Comparison of ENCODE assay signal across 11 cellular contexts in the genomic region with DNA sequence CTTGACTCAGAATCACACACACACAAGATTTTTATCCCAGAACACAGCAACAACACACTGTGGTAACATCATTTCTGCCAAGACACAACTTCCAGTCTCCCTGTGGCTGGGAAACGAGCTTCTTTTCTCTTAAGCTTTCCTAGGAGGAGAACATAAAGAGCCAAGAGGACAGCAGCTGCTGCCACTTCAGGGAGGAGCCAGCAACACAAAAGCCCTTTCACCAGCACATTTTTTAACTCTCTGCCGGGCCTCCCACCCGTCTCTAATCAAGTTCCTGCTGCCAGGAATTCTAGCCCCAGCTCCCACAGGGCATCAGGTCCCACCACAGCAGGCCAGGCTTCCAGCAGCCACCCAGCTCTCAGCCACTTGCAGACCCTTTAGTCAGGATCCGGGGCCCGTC. TPM values are rescaled to one million over a fixed set of nuclear protein-coding genes. Genes with fewer than 3 reads are reported as not detected.
DNase-seq lines count a peak whose midpoint lies in the region; ATAC-seq and TF ChIP-seq lines count a peak whose summit lies in the region.
"Had no signal": no experiment of that assay in that cellular context is flagged by ENCODE, and none has a peak within 500 bp of the region (broad histone marks: within the 10 kb centered on the region; RNA-seq: fewer than 3 reads in every experiment).

No MANE protein-coding gene starts in this region.

- BruUV-seq in Caco-2 (replicated peaks; lab: Mats Ljungman, UMichigan): no TSS peak

- peaks cover 30% of the 10 kb centered on the region for H4K20me1 ChIP-seq in SK-N-SH (ENCODE audit: insufficient read depth)
- H4K20me1 ChIP-seq in osteoblast (ENCODE audit: insufficient read depth, low read length): peaks cover 51% of the 10 kb centered on the region

- H2AFZ ChIP-seq in SK-N-SH (ENCODE audit: low read depth) (no peak overlapping the region), osteoblast (ENCODE audit: low read length) (no peak overlapping the region)

- POLR2A ChIA-PET in Caco-2 (lab: Charles Lee) (no interaction called here), SK-N-SH (lab: Yijun Ruan, JAX) (no interaction called here)
- POLR2A ChIA-PET in activated CD8-positive, alpha-beta T cell treated with anti-CD3 and anti-CD28 coated beads for 36 hours (lab: Charles Lee): no interaction called here

- H3K36me3 Mint-ChIP-seq in Caco-2 (ENCODE audit: insufficient read depth, unreplicated experiment): peaks cover 66% of the 10 kb centered on the region
- H3K36me3 Mint-ChIP-seq in glutamatergic neuron (ENCODE audit: unreplicated experiment): no peaks in the 10 kb centered on the region
- H3K36me3 Mint-ChIP-seq in activated CD8-positive, alpha-beta T cell treated with anti-CD3 and anti-CD28 coated beads for 36 hours (ENCODE audit: low read depth): no peaks in the 10 kb centered on the region

- intact Hi-C loops in Caco-2 (cut with micrococcal nuclease; ENCODE audit: unreplicated experiment): no loop called here
- intact Hi-C loops in activated CD8-positive, alpha-beta T cell treated with anti-CD3 and anti-CD28 coated beads for 36 hours (cut with micrococcal nuclease): no loop called here

- no peak for ATAC-seq in GM18520 (IDR thresholded peaks at IDR 0.05; ENCODE audit: unreplicated experiment)
- ATAC-seq in activated CD8-positive, alpha-beta T cell treated with anti-CD3 and anti-CD28 coated beads for 36 hours: no peak

- H3K79me2 ChIP-seq in SK-N-SH (ENCODE audit: insufficient read depth): peaks cover 100% of the 10 kb centered on the region
- H3K79me2 ChIP-seq in osteoblast (ENCODE audit: insufficient read depth, low read length): peaks cover 100% of the 10 kb centered on the region

- no peaks in the 10 kb centered on the region for H3K9me3 Mint-ChIP-seq in Caco-2 (ENCODE audit: unreplicated experiment)
- H3K9me3 Mint-ChIP-seq in glutamatergic neuron (ENCODE audit: unreplicated experiment): no peaks in the 10 kb centered on the region
- H3K9me3 Mint-ChIP-seq in activated CD8-positive, alpha-beta T cell treated with anti-CD3 and anti-CD28 coated beads for 36 hours: peaks cover 3% of the 10 kb centered on the region

- H3K27me3 ChIP-seq in Caco-2 (replicated peaks; ENCODE audit: control insufficient read depth, insufficient read depth, low read length): no peaks in the 10 kb centered on the region
- H3K27me3 ChIP-seq in SK-N-SH (ENCODE audit: insufficient read depth): no peaks in the 10 kb centered on the region; the same call in 1 of the 2 replicates
- no peaks in the 10 kb centered on the region for H3K27me3 ChIP-seq in osteoblast (ENCODE audit: insufficient read depth, low read length)

- no peak for TF ChIP-seq EP300 in SK-N-SH (IDR thresholded peaks at IDR 0.05; ENCODE audit: borderline replicate concordance in 1 of 2, low read depth in 1 of 2, low read length in 1 of 2)

- peaks cover 41% of the 10 kb centered on the region for H3K4me1 Mint-ChIP-seq in Caco-2 (ENCODE audit: low read depth, unreplicated experiment)
- H3K4me1 Mint-ChIP-seq in glutamatergic neuron (ENCODE audit: low read depth, unreplicated experiment): peaks cover 5% of the 10 kb centered on the region
- no peaks in the 10 kb centered on the region for H3K4me1 Mint-ChIP-seq in activated CD8-positive, alpha-beta T cell treated with anti-CD3 and anti-CD28 coated beads for 36 hours (ENCODE audit: low read depth)

- no peaks in the 10 kb centered on the region for H3K9me2 ChIP-seq in SK-N-SH

- H3K27me3 Mint-ChIP-seq in Caco-2 (ENCODE audit: insufficient read depth, unreplicated experiment) (no peaks in the 10 kb centered on the region), glutamatergic neuron (ENCODE audit: unreplicated experiment) (no peaks in the 10 kb centered on the region)
- H3K27me3 Mint-ChIP-seq in activated CD8-positive, alpha-beta T cell treated with anti-CD3 and anti-CD28 coated beads for 36 hours: no peaks in the 10 kb centered on the region

- no peaks in the 10 kb centered on the region for H3F3A ChIP-seq in SK-N-SH (replicated peaks; ENCODE audit: insufficient read depth)

- TF ChIP-seq CTCF in Caco-2 (IDR thresholded peaks at IDR 0.05; ENCODE audit: insufficient read depth in 1 of 2, low read depth in 1 of 2, low read length in 1 of 2, severe bottlenecking in 1 of 2, unreplicated experiment in 1 of 2) (no peak), SK-N-SH (IDR thresholded peaks at IDR 0.05) (no peak), glutamatergic neuron (IDR thresholded peaks at IDR 0.05; ENCODE audit: partially characterized antibody, unreplicated experiment) (no peak), osteoblast (IDR thresholded peaks at IDR 0.05; ENCODE audit: extremely low read depth, low read depth, low read length) (no peak)
- TF ChIP-seq CTCF in activated CD8-positive, alpha-beta T cell treated with anti-CD3 and anti-CD28 coated beads for 36 hours (IDR thresholded peaks at IDR 0.05): no peak

- H3K4me2 ChIP-seq in SK-N-SH (peak overlapping the region; percentile 47), osteoblast (ENCODE audit: insufficient read depth, low read length) (peak overlapping the region; percentile 65)

- no peaks in the 10 kb centered on the region; the same call in none of the 2 replicates for H3K36me3 ChIP-seq in Caco-2 (ENCODE audit: control insufficient read depth, insufficient read depth, low read length)
- H3K36me3 ChIP-seq in SK-N-SH (replicated peaks in 1 of 2; ENCODE audit: control insufficient read depth in 1 of 2, insufficient read depth in 2 of 2, low read length in 1 of 2): peaks cover 0 to 5% of the 10 kb centered on the region in 2 experiments
- peaks cover 46% of the 10 kb centered on the region for H3K36me3 ChIP-seq in osteoblast (ENCODE audit: insufficient read depth, low read length)

- H3K9ac ChIP-seq in SK-N-SH: no peak overlapping the region

- 31% methylated on average over 5 of the region's 5 CpGs for WGBS in SK-N-SH (ENCODE audit: low lambda C conversion rate)

- TF ChIP-seq RAD21 in SK-N-SH (IDR thresholded peaks at IDR 0.05; ENCODE audit: low read length): no peak

- H3K27ac ChIP-seq in SK-N-SH (ENCODE audit: low read depth in 2 of 2, low read length in 1 of 2) (no peak overlapping the region), osteoblast (ENCODE audit: low read depth, low read length) (peak overlapping the region; percentile 98)

- H3K4me3 Mint-ChIP-seq in Caco-2 (ENCODE audit: unreplicated experiment) (no peak overlapping the region), glutamatergic neuron (ENCODE audit: unreplicated experiment) (peak overlapping the region; percentile 39)
- no peak overlapping the region for H3K4me3 Mint-ChIP-seq in activated CD8-positive, alpha-beta T cell treated with anti-CD3 and anti-CD28 coated beads for 36 hours

- H3K4me1 ChIP-seq in Caco-2: peaks cover 47% of the 10 kb centered on the region
- H3K4me1 ChIP-seq in SK-N-SH (ENCODE audit: control insufficient read depth in 1 of 2, insufficient read depth in 2 of 2, low read depth in 1 of 2, low read length in 1 of 2): peaks cover 0 to 8% of the 10 kb centered on the region in 2 experiments; a peak in 1 of 4 replicates
- H3K4me1 ChIP-seq in osteoblast (ENCODE audit: insufficient read depth, low read length): peaks cover 41% of the 10 kb centered on the region

- H3K27ac Mint-ChIP-seq in Caco-2 (ENCODE audit: unreplicated experiment) (peak overlapping the region; percentile 81), glutamatergic neuron (ENCODE audit: unreplicated experiment) (peak overlapping the region; percentile 4)
- no peak overlapping the region for H3K27ac Mint-ChIP-seq in activated CD8-positive, alpha-beta T cell treated with anti-CD3 and anti-CD28 coated beads for 36 hours

- H3K4me3 ChIP-seq in Caco-2 (ENCODE audit: low read depth, low read length) (no peak overlapping the region), SK-N-SH (ENCODE audit: low read depth in 2 of 2, low read length in 1 of 2) (no peak overlapping the region), osteoblast (ENCODE audit: insufficient read depth, low read length) (peak overlapping the region; percentile 32)

- no peak for DNase-seq in Caco-2
- DNase-seq in SK-N-SH: no peak
- no peak for DNase-seq in glutamatergic neuron
- peak; percentile 78 for DNase-seq in osteoblast (ENCODE audit: insufficient read length, low spot score, missing footprints)
- no peak for DNase-seq in SIG-M5 (lab: John Stamatoyannopoulos, UW)
- DNase-seq in activated CD8-positive, alpha-beta T cell treated with anti-CD3 and anti-CD28 coated beads for 36 hours: no peak
- DNase-seq in HPDE6-E6E7 (ENCODE audit: extremely low spot score): no peak
- DNase-seq: activated CD4-positive, alpha-beta T cell treated with anti-CD3 and anti-CD28 coated beads, Interleukin-2, amount 50 U/mL, for 4 hours; HCEC 1CT; NCI-H1048 had no signal

- CTCF ChIA-PET in Caco-2 (lab: Charles Lee): interaction anchor here (1.0 kb wide), 1 partner anchor 31 kb away, joined by 4 read pairs; no protein-coding TSS in a partner anchor
- CTCF ChIA-PET in SK-N-SH (lab: Yijun Ruan, JAX): no interaction called here
- CTCF ChIA-PET in activated CD8-positive, alpha-beta T cell treated with anti-CD3 and anti-CD28 coated beads for 36 hours (lab: Charles Lee): no interaction called here

- H3K9me3 ChIP-seq in Caco-2 (no peaks in the 10 kb centered on the region), SK-N-SH (no peaks in the 10 kb centered on the region), osteoblast (ENCODE audit: low read depth, low read length) (no peaks in the 10 kb centered on the region)

TF ChIP-seq in SK-N-SH, 30 proteins besides CTCF, POLR2A, EP300 and RAD21 (continues in another document):
- no peak for TF ChIP-seq SMC3 (IDR thresholded peaks at IDR 0.05; ENCODE audit: low read depth, low read length)
- no peak for TF ChIP-seq TAF1 (IDR thresholded peaks at IDR 0.05; ENCODE audit: borderline replicate concordance, low read depth, low read length)
- no peak for TF ChIP-seq JUND (IDR thresholded peaks at IDR 0.05)
- no peak for TF ChIP-seq MEF2A (IDR thresholded peaks at IDR 0.05; ENCODE audit: borderline replicate concordance, low read depth)
- no peak for TF ChIP-seq EZH2phosphoT487 (IDR thresholded peaks at IDR 0.05; ENCODE audit: borderline replicate concordance, low read depth)
- TF ChIP-seq, protein P1, sequence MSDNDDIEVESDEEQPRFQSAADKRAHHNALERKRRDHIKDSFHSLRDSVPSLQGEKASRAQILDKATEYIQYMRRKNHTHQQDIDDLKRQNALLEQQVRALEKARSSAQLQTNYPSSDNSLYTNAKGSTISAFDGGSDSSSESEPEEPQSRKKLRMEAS (IDR thresholded peaks at IDR 0.05; ENCODE audit: low read depth): no peak
- no peak for TF ChIP-seq GABPA (IDR thresholded peaks at IDR 0.05; ENCODE audit: low read depth)

RNA-seq across cellular contexts. Expression of a gene that starts 22.4 kb away (rescaled TPM):
- total RNA-seq in Caco-2 (2022) (135 and 141 TPM in 2 replicates), glutamatergic neuron (ENCODE audit: unreplicated experiment) (34.3 TPM), osteoblast (474 and 522 TPM in 2 replicates)
- 32.2 and 41.3 TPM in 2 replicates for polyA plus RNA-seq in SK-N-SH (2012; rRNA removed)
- polyA plus RNA-seq in SK-N-SH (2012; cell fraction: cytosol; rRNA removed): 24.5 and 30.8 TPM in 2 replicates
- polyA plus RNA-seq in SK-N-SH (2012; cell fraction: nucleus; rRNA removed): 76.0 and 102 TPM in 2 replicates
- not detected for total RNA-seq in activated CD8-positive, alpha-beta T cell treated with anti-CD3 and anti-CD28 coated beads for 36 hours

Comparison
In these comparisons a context has a peak if more than half of its experiments do, and no peak if none do; other contexts are left out.
1. RNA of a gene that starts 22.4 kb away (total RNA-seq): 474 to 522 TPM in osteoblast, 135 to 141 TPM in Caco-2 and 34.3 TPM in glutamatergic neuron (single experiment); not detected in activated CD8-positive, alpha-beta T cell treated with anti-CD3 and anti-CD28 coated beads for 36 hours; every median in the first group is over 10 times any median in the second.